Comparison of ENCODE assay signal across 8 cellular contexts in genomic region chr12:105705765-105706164, GRCh38.
DNase-seq lines count a peak whose midpoint lies in the region; ATAC-seq and TF ChIP-seq lines count a peak whose summit lies in the region.

No MANE protein-coding gene starts in this region.

- TF ChIP-seq POLR2A in breast epithelium (IDR thresholded peaks at IDR 0.05): no peak
- TF ChIP-seq POLR2A in transverse colon (IDR thresholded peaks at IDR 0.05): no peak

- H3K36me3 ChIP-seq in breast epithelium (no peaks in the 10 kb centered on the region), kidney epithelial cell (ENCODE audit: control insufficient read depth, insufficient read depth, low read length) (no peaks in the 10 kb centered on the region), transverse colon (no peaks in the 10 kb centered on the region)

- no peak overlapping the region for H3K4me3 ChIP-seq in breast epithelium
- H3K4me3 ChIP-seq in kidney epithelial cell (ENCODE audit: low read depth, low read length): no peak overlapping the region
- no peak overlapping the region for H3K4me3 ChIP-seq in transverse colon

- H3K27me3 Mint-ChIP-seq in stimulated activated naive CD8-positive, alpha-beta T cell treated with anti-CD3 and anti-CD28 coated beads, Interleukin-15, amount 100 ng/mL, for 72 hours: peaks cover 9% of the 10 kb centered on the region

- no peak overlapping the region for H3K4me3 Mint-ChIP-seq in stimulated activated naive CD8-positive, alpha-beta T cell treated with anti-CD3 and anti-CD28 coated beads, Interleukin-15, amount 100 ng/mL, for 72 hours

- H3K4me1 ChIP-seq in breast epithelium (no peaks in the 10 kb centered on the region), transverse colon (peaks cover 0 to 6% (median 0%) of the 10 kb centered on the region in 4 donors)

- ATAC-seq in HG03460 (IDR thresholded peaks at IDR 0.05; ENCODE audit: unreplicated experiment): no peak
- no peak for ATAC-seq in stimulated activated naive CD8-positive, alpha-beta T cell treated with anti-CD3 and anti-CD28 coated beads, Interleukin-15, amount 100 ng/mL, for 72 hours

- H3K9me3 Mint-ChIP-seq in stimulated activated naive CD8-positive, alpha-beta T cell treated with anti-CD3 and anti-CD28 coated beads, Interleukin-15, amount 100 ng/mL, for 72 hours: no peaks in the 10 kb centered on the region

- peak; percentile 67 for TF ChIP-seq CTCF in GM12872 (IDR thresholded peaks at IDR 0.05; ENCODE audit: insufficient read depth, low read depth, low read length)
- peak; percentile 27 to 66 (median 60) for TF ChIP-seq CTCF in breast epithelium (IDR thresholded peaks at IDR 0.05)
- TF ChIP-seq CTCF in kidney epithelial cell (IDR thresholded peaks at IDR 0.05; ENCODE audit: insufficient read depth, low read length, poor library complexity, severe bottlenecking): peak; percentile 82
- peak; percentile 53 to 70 (median 62) for TF ChIP-seq CTCF in transverse colon (IDR thresholded peaks at IDR 0.05)

- H3K27ac Mint-ChIP-seq in stimulated activated naive CD8-positive, alpha-beta T cell treated with anti-CD3 and anti-CD28 coated beads, Interleukin-15, amount 100 ng/mL, for 72 hours: no peak overlapping the region

- peak; percentile 71 for DNase-seq in ACHN
- peak; percentile 61 for DNase-seq in NCI-H510A treated with DMSO at 0.1 percent for 48 hours (lab: John Stamatoyannopoulos, UW)
- no peak for DNase-seq in breast epithelium (ENCODE audit: low spot score in 2 of 2)
- peak; percentile 28 for DNase-seq in kidney epithelial cell (ENCODE audit: low read depth)
- DNase-seq in transverse colon: peak; percentile 53
- no peak for DNase-seq in stimulated activated naive CD8-positive, alpha-beta T cell treated with anti-CD3 and anti-CD28 coated beads, Interleukin-15, amount 100 ng/mL, for 72 hours

- in situ Hi-C loops in ACHN (cut with HindIII; ENCODE audit: low pct_ligation_motif_present, low pct_unique_long_range_greater_than_20kb, low sequenced_read_pairs): no loop called here
- in situ Hi-C loops in transverse colon (cut with MboI; ENCODE audit: low pct_ligation_motif_present in 1 of 4, low pct_unique_long_range_greater_than_20kb in 1 of 4, low sequenced_read_pairs in 3 of 4): loop anchor here (10.0 to 25.0 kb wide), 2 partner anchors 429 to 432 kb away; partner anchors contain the start of gene NUAK1 (in 4 of the 4)

- H3K4me1 Mint-ChIP-seq in stimulated activated naive CD8-positive, alpha-beta T cell treated with anti-CD3 and anti-CD28 coated beads, Interleukin-15, amount 100 ng/mL, for 72 hours: no peaks in the 10 kb centered on the region

- no peaks in the 10 kb centered on the region for H3K9me3 ChIP-seq in breast epithelium
- H3K9me3 ChIP-seq in transverse colon: no peaks in the 10 kb centered on the region

- H3K27me3 ChIP-seq in breast epithelium (no peaks in the 10 kb centered on the region), kidney epithelial cell (ENCODE audit: control insufficient read depth, insufficient read depth, low read length) (no peaks in the 10 kb centered on the region), transverse colon (no peaks in the 10 kb centered on the region)

- no peak overlapping the region for H3K27ac ChIP-seq in breast epithelium
- no peak overlapping the region for H3K27ac ChIP-seq in transverse colon

- intact Hi-C loops in breast epithelium (cut with DNase I; ENCODE audit: low total_unique reads) (no loop called here), transverse colon (cut with DNase I; ENCODE audit: low total_unique reads) (loop anchor here (10.0 kb wide), 1 partner anchor 429 kb away; the partner anchor contains the start of gene NUAK1)

- TF ChIP-seq EP300 in transverse colon (IDR thresholded peaks at IDR 0.05; ENCODE audit: low read depth): no peak

- WGBS in transverse colon (ENCODE audit: low coverage in 1 of 2), 2 donors: 26 to 42% methylated on average over 3 to 7 of the region's 7 CpGs

Comparison
In these comparisons a context has a peak if more than half of its experiments do, and no peak if none do; other contexts are left out.
1. DNase-seq: peak in ACHN (single experiment), NCI-H510A treated with DMSO at 0.1 percent for 48 hours (single experiment), kidney epithelial cell (single experiment) and transverse colon (single experiment); none in breast epithelium (0 of 2) and stimulated activated naive CD8-positive, alpha-beta T cell treated with anti-CD3 and anti-CD28 coated beads, Interleukin-15, amount 100 ng/mL, for 72 hours (0 of 2).
2. Peak in every context shown above with its lines, with median percentiles within 50 percentile points of each other: CTCF ChIP-seq.